In genomic region chr1:162695687-162696086, GRCh38 we compare ENCODE assay signal across 13 cellular contexts.
DNase-seq lines count a peak whose midpoint lies in the region; ATAC-seq, FAIRE-seq and TF ChIP-seq lines count a peak whose summit lies in the region.
"Had no signal": no experiment of that assay in that cellular context is flagged by ENCODE, and none has a peak within 500 bp of the region (broad histone marks: within the 10 kb centered on the region; RNA-seq: fewer than 3 reads in every experiment).

No MANE protein-coding gene starts in this region.

- H3K36me3 ChIP-seq in HepG2 (replicated peaks in 1 of 2; ENCODE audit: control insufficient read depth in 1 of 2, insufficient read depth in 2 of 2, low read length in 2 of 2): no peaks in the 10 kb centered on the region
- no peaks in the 10 kb centered on the region for H3K36me3 ChIP-seq in right lobe of liver
- H3K36me3 ChIP-seq in K562 (ENCODE audit: control insufficient read depth, insufficient read depth, low read length): no peaks in the 10 kb centered on the region
- H3K36me3 ChIP-seq in neuronal stem cell (replicated peaks in 1 of 2; ENCODE audit: control insufficient read depth in 2 of 2, insufficient read depth in 2 of 2, low read length in 2 of 2): no peaks in the 10 kb centered on the region
- no peaks in the 10 kb centered on the region for H3K36me3 ChIP-seq in vagina
- H3K36me3 ChIP-seq: BLaER1 had no signal

- DNase-seq in HepG2 (ENCODE audit: low spot score) (no peak), right lobe of liver (no peak), K562 (ENCODE audit: extremely low read depth in 1 of 4, low spot score in 3 of 4) (no peak), neuronal stem cell (ENCODE audit: low spot score) (peak; percentile 14), vagina (ENCODE audit: extremely low spot score in 2 of 2) (no peak), NCI-H446 (lab: John Stamatoyannopoulos, UW) (no peak), NCI-H748 treated with DMSO at 0.1 percent for 48 hours (lab: John Stamatoyannopoulos, UW) (no peak)
- DNase-seq: activated CD8-positive, alpha-beta memory T cell treated with anti-CD3 and anti-CD28 coated beads for 24 hours; erythroblast; naive thymus-derived CD4-positive, alpha-beta T cell; stimulated activated CD4-positive, alpha-beta T cell treated with anti-CD3 and anti-CD28 coated beads, Interleukin-4, amount 100 ng/mL, for 1 hour had no signal

- FAIRE-seq in HepG2 (lab: Jason Lieb, UNC) (no peak), K562 (lab: Jason Lieb, UNC) (no peak)

- TF ChIP-seq POLR2A in HepG2 (IDR thresholded peaks at IDR 0.05; ENCODE audit: insufficient read depth in 1 of 2, low read depth in 2 of 2, low read length in 2 of 2): no peak
- no peak for TF ChIP-seq POLR2A in right lobe of liver (IDR thresholded peaks at IDR 0.05)
- no peak for TF ChIP-seq POLR2A in K562 (conservative IDR thresholded peaks at IDR 0.05)
- TF ChIP-seq POLR2A in vagina (IDR thresholded peaks at IDR 0.05): no peak

- no peak overlapping the region for H3K23ac ChIP-seq in neuronal stem cell (ENCODE audit: low read depth, low read length, poor library complexity)

- TF ChIP-seq CTCF in HepG2 (CRISPR knock-in tag; IDR thresholded peaks at IDR 0.05): no peak
- TF ChIP-seq CTCF in right lobe of liver (IDR thresholded peaks at IDR 0.05): no peak
- no peak for TF ChIP-seq CTCF in K562 (IDR thresholded peaks at IDR 0.05 in 2 of 3, conservative IDR thresholded peaks at IDR 0.05 in 1 of 3; ENCODE audit: insufficient read depth in 2 of 3, low read depth in 1 of 3, low read length in 3 of 3)
- TF ChIP-seq CTCF in vagina (IDR thresholded peaks at IDR 0.05): no peak

- intact Hi-C loops in HepG2 (cut with micrococcal nuclease; ENCODE audit: unreplicated experiment): loop anchor here (2.0 kb wide), 1 partner anchor 57 kb away; no protein-coding TSS in a partner anchor
- intact Hi-C loops in right lobe of liver (cut with DNase I): no loop called here
- intact Hi-C loops in K562 (cut with micrococcal nuclease): no loop called here
- intact Hi-C loops in vagina (cut with DNase I): no loop called here

- TF ChIP-seq RAD21 in HepG2 (CRISPR knock-in tag; IDR thresholded peaks at IDR 0.05) (no peak), K562 (CRISPR knock-in tag; conservative IDR thresholded peaks at IDR 0.05 in 1 of 2, IDR thresholded peaks at IDR 0.05 in 1 of 2) (no peak)

- TF ChIP-seq EP300 in HepG2 (IDR thresholded peaks at IDR 0.05; ENCODE audit: low read depth in 2 of 2, low read length in 2 of 2): no peak
- TF ChIP-seq EP300 in HepG2 (CRISPR knock-in tag; IDR thresholded peaks at IDR 0.05; ENCODE audit: borderline replicate concordance): no peak
- no peak for TF ChIP-seq EP300 in K562 (IDR thresholded peaks at IDR 0.05; ENCODE audit: low read length)

- H3K18ac ChIP-seq in neuronal stem cell (ENCODE audit: low read length): no peak overlapping the region

- POLR2A ChIA-PET in HepG2 (lab: Yijun Ruan, JAX): interaction anchor here (1.5 kb wide), 2 partner anchors 15 kb away, joined by 4 read pairs; no protein-coding TSS in a partner anchor
- POLR2A ChIA-PET in K562 (lab: Yijun Ruan, JAX): interaction anchor here (0.6 to 1.3 kb wide), 3 partner anchors 15 to 596 kb away, joined by 3 to 4 read pairs (median 4); no protein-coding TSS in a partner anchor

- no TSS peak for BruUV-seq in HepG2 (replicated peaks; lab: Mats Ljungman, UMichigan)
- no TSS peak for BruUV-seq in K562 (replicated peaks; lab: Mats Ljungman, UMichigan)

- no peak overlapping the region for H2BK5ac ChIP-seq in neuronal stem cell (ENCODE audit: low read length)

- no peaks in the 10 kb centered on the region for H3K27me3 ChIP-seq in HepG2 (ENCODE audit: control insufficient read depth in 1 of 2, insufficient read depth in 2 of 2, low read length in 2 of 2)
- no peaks in the 10 kb centered on the region for H3K27me3 ChIP-seq in right lobe of liver
- H3K27me3 ChIP-seq in K562 (ENCODE audit: control insufficient read depth in 2 of 2, insufficient read depth in 2 of 2, low read length in 2 of 2): peaks cover 0 to 5% of the 10 kb centered on the region in 2 experiments; a peak in 2 of 5 replicates
- no peaks in the 10 kb centered on the region for H3K27me3 ChIP-seq in neuronal stem cell (ENCODE audit: control insufficient read depth in 3 of 3, insufficient read depth in 3 of 3, low read depth in 1 of 3, low read length in 3 of 3)
- H3K27me3 ChIP-seq in vagina: no peaks in the 10 kb centered on the region
- H3K27me3 ChIP-seq: BLaER1 had no signal

- H3K9me3 ChIP-seq in HepG2 (ENCODE audit: low read length) (no peaks in the 10 kb centered on the region), right lobe of liver (no peaks in the 10 kb centered on the region), K562 (replicated peaks; ENCODE audit: control insufficient read depth, insufficient read depth, low read depth, low read length) (no peaks in the 10 kb centered on the region), neuronal stem cell (replicated peaks in 1 of 2; ENCODE audit: control insufficient read depth in 2 of 2, insufficient read depth in 1 of 2, low read depth in 1 of 2, low read length in 2 of 2) (no peaks in the 10 kb centered on the region), vagina (no peaks in the 10 kb centered on the region)
- H3K9me3 ChIP-seq: BLaER1 had no signal

- H3K4me3 ChIP-seq in HepG2 (replicated peaks in 1 of 3; ENCODE audit: insufficient read depth in 1 of 3, low read depth in 2 of 3, low read length in 3 of 3): no peak overlapping the region
- no peak overlapping the region for H3K4me3 ChIP-seq in right lobe of liver
- no peak overlapping the region for H3K4me3 ChIP-seq in K562
- no peak overlapping the region for H3K4me3 ChIP-seq in neuronal stem cell (ENCODE audit: low read length in 2 of 2)
- H3K4me3 ChIP-seq in vagina: no peak overlapping the region
- H3K4me3 ChIP-seq: BLaER1 had no signal

- no peak overlapping the region for H3K4ac ChIP-seq in neuronal stem cell (ENCODE audit: low read length)

- H3K27ac ChIP-seq in HepG2 (ENCODE audit: extremely low read length, insufficient read depth, low read length) (no peak overlapping the region), right lobe of liver (no peak overlapping the region), K562 (ENCODE audit: extremely low read depth, low read depth, low read length) (no peak overlapping the region), neuronal stem cell (replicated peaks; ENCODE audit: low read length) (peak overlapping the region; percentile 66), vagina (peak overlapping the region; percentile 68)
- H3K27ac ChIP-seq: BLaER1 had no signal

- H3K9ac ChIP-seq in HepG2 (ENCODE audit: insufficient read depth, low read depth, low read length): peak overlapping the region; percentile 41; the same call in 1 of the 2 replicates
- H3K9ac ChIP-seq in K562 (ENCODE audit: insufficient read depth in 1 of 2, low read depth in 2 of 2, low read length in 2 of 2): no peak overlapping the region
- no peak overlapping the region for H3K9ac ChIP-seq in neuronal stem cell (ENCODE audit: low read depth, low read length, poor library complexity)
- H3K9ac ChIP-seq: BLaER1 had no signal

- ATAC-seq in HepG2 (no peak), right lobe of liver (no peak), K562 (no peak), GM19395 (IDR thresholded peaks at IDR 0.05; ENCODE audit: unreplicated experiment) (no peak)
- ATAC-seq: naive thymus-derived CD4-positive, alpha-beta T cell had no signal

- CTCF ChIA-PET in HepG2 (lab: Yijun Ruan, JAX; ENCODE audit: low intra/inter-chr PET ratio, low total read pairs): no interaction called here
- CTCF ChIA-PET in K562 (lab: Yijun Ruan, JAX; ENCODE audit: low intra/inter-chr PET ratio): no interaction called here

- H3K79me2 ChIP-seq in HepG2 (ENCODE audit: insufficient read depth, low read length) (no peaks in the 10 kb centered on the region), K562 (ENCODE audit: control insufficient read depth, insufficient read depth, low read length) (no peaks in the 10 kb centered on the region)

- no peaks in the 10 kb centered on the region for H3K9me1 ChIP-seq in K562 (ENCODE audit: control insufficient read depth, insufficient read depth, low read length)

- no peak overlapping the region for H3K14ac ChIP-seq in neuronal stem cell (ENCODE audit: low read length)

- H2BK12ac ChIP-seq in neuronal stem cell (ENCODE audit: low read length): no peak overlapping the region

- peak overlapping the region; percentile 91 for H3K4me2 ChIP-seq in HepG2 (ENCODE audit: low read depth, low read length)
- H3K4me2 ChIP-seq in K562 (ENCODE audit: insufficient read depth, low read length): no peak overlapping the region
- H3K4me2 ChIP-seq in neuronal stem cell (ENCODE audit: insufficient read depth, low read length, poor library complexity, severe bottlenecking): no peak overlapping the region
- H3K4me2 ChIP-seq: BLaER1 had no signal

- H4K20me1 ChIP-seq in HepG2 (ENCODE audit: insufficient read depth, low read length): no peaks in the 10 kb centered on the region
- 0 out of 2 replicates have a peak, but pooled peaks cover 4% of the 10 kb centered on the region for H4K20me1 ChIP-seq in K562 (replicated peaks; ENCODE audit: control insufficient read depth, insufficient read depth, low read length)
- H4K20me1 ChIP-seq: BLaER1 had no signal

- H2AFZ ChIP-seq in HepG2 (ENCODE audit: low read length) (no peak overlapping the region), K562 (ENCODE audit: low read depth, low read length) (no peak overlapping the region), neuronal stem cell (ENCODE audit: low read length) (peak overlapping the region; percentile 20)

- no peak overlapping the region for H4K8ac ChIP-seq in neuronal stem cell (ENCODE audit: low read depth, low read length)

- no peak overlapping the region for H2BK15ac ChIP-seq in neuronal stem cell (ENCODE audit: low read length)

- H3K4me1 ChIP-seq in HepG2 (ENCODE audit: insufficient read depth, low read length) (peaks cover 43% of the 10 kb centered on the region), right lobe of liver (no peaks in the 10 kb centered on the region), K562 (replicated peaks in 1 of 2; ENCODE audit: control insufficient read depth in 2 of 2, insufficient read depth in 2 of 2, low read length in 2 of 2) (peaks cover 0 to 8% of the 10 kb centered on the region in 2 experiments; a peak in 4 of 5 replicates), neuronal stem cell (ENCODE audit: control insufficient read depth in 2 of 2, insufficient read depth in 1 of 2, low read depth in 1 of 2, low read length in 2 of 2) (peaks cover 16 to 30% of the 10 kb centered on the region in 2 donors), vagina (peaks cover 57% of the 10 kb centered on the region)

- H4K91ac ChIP-seq in neuronal stem cell (ENCODE audit: low read depth, low read length, poor library complexity): no peak overlapping the region

- H2AK5ac ChIP-seq in neuronal stem cell (ENCODE audit: low read depth, low read length): no peak overlapping the region

- no peaks in the 10 kb centered on the region for H3K79me1 ChIP-seq in neuronal stem cell (ENCODE audit: low read depth, low read length)

- in situ Hi-C loops in HepG2 (cut with HindIII; ENCODE audit: extremely low pct_ligation_motif_present, low pct_unique_long_range_greater_than_20kb): no loop called here
- in situ Hi-C loops in K562 (cut with MboI): no loop called here

- WGBS in HepG2 (ENCODE audit: low lambda C conversion rate): 7% methylated on average over 1 of the region's 1 CpG
- 64% methylated on average over 1 of the region's 1 CpG for WGBS in right lobe of liver (ENCODE audit: insufficient coverage, low coverage, low lambda C conversion rate, missing lambda C conversion rate)
- 0% methylated on average over 1 of the region's 1 CpG for WGBS in K562 (ENCODE audit: insufficient coverage, low coverage, missing lambda C conversion rate)
- no CpG with 5 or more reads among the region's 1 CpG for WGBS in neuronal stem cell (ENCODE audit: extremely low coverage in 2 of 2, insufficient read length in 2 of 2, insufficient replicate concordance in 1 of 2), 2 donors

- H2BK120ac ChIP-seq in neuronal stem cell (ENCODE audit: low read depth, low read length): no peak overlapping the region

Comparison
In these comparisons a context has a peak if more than half of its experiments do, and no peak if none do; other contexts are left out.
1. H3K27ac ChIP-seq: peak in neuronal stem cell (single experiment) and vagina (single experiment); none in HepG2 (single experiment), right lobe of liver (0 of 3) and K562 (single experiment).
2. Of the 241 proteins assayed by ChIP-seq in both HepG2 and K562: peak only in HepG2: none; only in K562: ADNP and HDAC2; in both: CHD4 and KDM1A; in neither: 236; mixed calls (peak in some experiments, not most) for 1.